ENCODE assay signal across 13 cellular contexts in the genomic region with DNA sequence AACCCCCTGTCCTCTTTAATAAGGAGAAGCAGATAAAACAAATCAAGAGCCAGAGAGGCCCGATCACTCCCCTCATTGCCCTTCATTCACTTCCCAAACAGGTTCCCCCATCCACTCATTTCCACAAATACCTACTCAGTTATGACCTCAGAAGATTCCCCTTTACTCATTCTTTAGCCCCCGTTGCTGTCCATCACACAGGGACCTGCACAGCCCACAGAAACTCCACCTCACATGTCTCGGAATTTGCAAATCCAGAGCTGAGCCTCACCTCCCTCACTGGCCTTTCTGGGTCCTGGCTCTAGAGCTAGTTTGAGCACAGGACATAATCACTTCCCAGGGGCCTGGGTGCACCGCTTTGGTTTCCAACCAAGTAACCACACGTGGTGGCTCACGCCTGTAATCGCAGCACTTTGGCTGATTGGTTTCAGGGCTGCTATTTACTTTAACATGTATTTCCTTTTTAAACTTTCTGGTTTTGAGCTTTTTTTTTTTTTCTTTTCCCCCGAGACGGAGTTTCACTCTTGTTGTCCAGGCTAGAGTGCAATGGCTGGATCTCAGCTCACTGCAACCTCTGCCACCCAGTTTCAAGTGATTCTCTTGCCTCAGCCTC. TPM values are rescaled to one million over a fixed set of nuclear protein-coding genes. Genes with fewer than 3 reads are reported as not detected.
DNase-seq lines count a peak whose midpoint lies in the region; ATAC-seq, FAIRE-seq and TF ChIP-seq lines count a peak whose summit lies in the region.
"Had no signal": no experiment of that assay in that cellular context is flagged by ENCODE, and none has a peak within 500 bp of the region (broad histone marks: within the 10 kb centered on the region; RNA-seq: fewer than 3 reads in every experiment).

No MANE protein-coding gene starts in this region.

- CTCF ChIA-PET in CD8-positive, alpha-beta memory T cell (lab: Charles Lee): interaction anchor here (2.2 kb wide), 1 partner anchor 8 kb away, joined by 8 read pairs; no protein-coding TSS in a partner anchor
- CTCF ChIA-PET in GM12878 (lab: Yijun Ruan, JAX): interaction anchor here (0.5 to 2.1 kb wide), 5 partner anchors 8 to 229 kb away, joined by 3 to 7 read pairs (median 4); no protein-coding TSS in a partner anchor

- SMC1A ChIA-PET in GM12878 (lab: Charles Lee; ENCODE audit: uncharacterized antibody, unreplicated experiment): interaction anchor here (1.0 to 2.3 kb wide), 11 partner anchors 9 to 107 kb away, joined by 3 to 20 read pairs (median 5); a partner anchor contains a TSS

- no peaks in the 10 kb centered on the region for H3K36me3 ChIP-seq in CD8-positive, alpha-beta memory T cell (ENCODE audit: insufficient read depth, low read length)
- peaks cover 0 to 9% of the 10 kb centered on the region in 2 experiments; a peak in 3 of 4 replicates for H3K36me3 ChIP-seq in GM12878 (ENCODE audit: control insufficient read depth in 2 of 2, insufficient read depth in 2 of 2, low read length in 1 of 2)
- H3K36me3 ChIP-seq in upper lobe of left lung: peaks cover 0 to 18% (median 12%) of the 10 kb centered on the region in 4 donors

- no peaks in the 10 kb centered on the region for H3K9me3 Mint-ChIP-seq in CD8-positive, alpha-beta memory T cell

- H3K9ac ChIP-seq in GM12878 (ENCODE audit: control insufficient read depth, insufficient read depth, low read length): no peak overlapping the region

- POLR2A ChIA-PET in CD8-positive, alpha-beta memory T cell (lab: Charles Lee): interaction anchor here (1.6 kb wide), 1 partner anchor 17 kb away, joined by 4 read pairs; no protein-coding TSS in a partner anchor
- POLR2A ChIA-PET in GM12878 (lab: Charles Lee): interaction anchor here (1.3 kb wide), 1 partner anchor 34 kb away, joined by 9 read pairs; no protein-coding TSS in a partner anchor

- TF ChIP-seq EP300 in GM12878 (IDR thresholded peaks at IDR 0.05; ENCODE audit: borderline replicate concordance in 1 of 2, control insufficient read depth in 1 of 2, low read depth in 2 of 2, low read length in 2 of 2) (no peak), upper lobe of left lung (IDR thresholded peaks at IDR 0.05) (no peak)

- no peak for TF ChIP-seq POLR2A in GM12878 (IDR thresholded peaks at IDR 0.05; ENCODE audit: low read depth, low read length)
- TF ChIP-seq POLR2A in upper lobe of left lung (IDR thresholded peaks at IDR 0.05): no peak

- intact Hi-C loops in GM12878 (cut with micrococcal nuclease; ENCODE audit: unreplicated experiment): no loop called here

- TF ChIP-seq RAD21 in GM12878 (IDR thresholded peaks at IDR 0.05; ENCODE audit: insufficient read depth, low read depth, low read length): no peak

- peak overlapping the region; percentile 4 to 95 (median 82) for H3K27ac Mint-ChIP-seq in CD8-positive, alpha-beta memory T cell

- 0% methylated on average over 9 of the region's 9 CpGs for WGBS in GM12878 (ENCODE audit: insufficient coverage, insufficient replicate concordance, low lambda C conversion rate, missing lambda C conversion rate)
- WGBS in upper lobe of left lung, 2 donors: 73 to 80% methylated on average over 9 of the region's 9 CpGs

- peaks cover 80% of the 10 kb centered on the region for H3K79me2 ChIP-seq in GM12878 (ENCODE audit: control insufficient read depth, insufficient read depth, low read length)

- H3K9me3 ChIP-seq in CD8-positive, alpha-beta memory T cell (ENCODE audit: low read length): no peaks in the 10 kb centered on the region
- H3K9me3 ChIP-seq in GM12878 (replicated peaks; ENCODE audit: control insufficient read depth, insufficient read depth, low read length) (no peaks in the 10 kb centered on the region), upper lobe of left lung (no peaks in the 10 kb centered on the region)
- H3K9me3 ChIP-seq: right atrium auricular region had no signal

- ATAC-seq in GM19351 (IDR thresholded peaks at IDR 0.05; ENCODE audit: unreplicated experiment): peak; percentile 91
- peak; percentile 64 for ATAC-seq in HG03103 (IDR thresholded peaks at IDR 0.05; ENCODE audit: low read depth, unreplicated experiment)
- ATAC-seq in GM12878: peak; percentile 93
- no peak for ATAC-seq in upper lobe of left lung (ENCODE audit: low FRiP score in 2 of 2)
- ATAC-seq: activated CD4-positive, CD25-positive, alpha-beta regulatory T cell treated with anti-CD3 and anti-CD28 coated beads, Interleukin-2, amount 50 U/mL, for 24 hours had no signal

- no peak overlapping the region for H3K27ac ChIP-seq in CD8-positive, alpha-beta memory T cell (ENCODE audit: low read depth, low read length)
- peak overlapping the region; percentile 20; the same call in 1 of the 2 replicates for H3K27ac ChIP-seq in GM12878 (ENCODE audit: control insufficient read depth, insufficient read depth)
- H3K27ac ChIP-seq in upper lobe of left lung: no peak overlapping the region
- H3K27ac ChIP-seq: dorsolateral prefrontal cortex had no signal

- in situ Hi-C loops in GM12878 (cut with MboI): no loop called here

- peaks cover 7% of the 10 kb centered on the region; the same call in 1 of the 2 replicates for H4K20me1 ChIP-seq in GM12878 (ENCODE audit: control insufficient read depth, insufficient read depth)

- no peaks in the 10 kb centered on the region for H3K27me3 ChIP-seq in CD8-positive, alpha-beta memory T cell (ENCODE audit: insufficient read depth, low read length, poor library complexity, severe bottlenecking)
- H3K27me3 ChIP-seq in GM12878 (replicated peaks in 1 of 2; ENCODE audit: control insufficient read depth in 2 of 2, insufficient read depth in 2 of 2, low read length in 1 of 2) (no peaks in the 10 kb centered on the region), upper lobe of left lung (no peaks in the 10 kb centered on the region)
- H3K27me3 ChIP-seq: dorsolateral prefrontal cortex, right atrium auricular region had no signal

- no peak overlapping the region for H2AFZ ChIP-seq in GM12878 (ENCODE audit: control insufficient read depth, low read depth, low read length)

- peak overlapping the region in 6 of 7 donors; percentile 35 to 82 (median 53) for H3K4me3 Mint-ChIP-seq in CD8-positive, alpha-beta memory T cell

- RAD21 ChIA-PET in GM12878 (lab: Charles Lee; ENCODE audit: unreplicated experiment): interaction anchor here (1.2 to 2.2 kb wide), 4 partner anchors 14 to 56 kb away, joined by 5 to 15 read pairs (median 8); no protein-coding TSS in a partner anchor

- no peak for TF ChIP-seq CTCF in GM12878 (IDR thresholded peaks at IDR 0.05 in 2 of 3, conservative IDR thresholded peaks at IDR 0.05 in 1 of 3; ENCODE audit: control insufficient read depth in 2 of 3, extremely low read depth in 1 of 3, insufficient read depth in 1 of 3, low read depth in 3 of 3, low read length in 3 of 3)
- TF ChIP-seq CTCF in upper lobe of left lung (IDR thresholded peaks at IDR 0.05): no peak

- BruUV-seq in GM12878 (replicated peaks; lab: Mats Ljungman, UMichigan): no TSS peak

- peak in 3 of 5 donors; percentile 11 to 51 (median 14) for DNase-seq in CD8-positive, alpha-beta memory T cell
- DNase-seq in GM12878 (ENCODE audit: low read depth, low spot score) (peak; percentile 51), NCI-H82 (lab: John Stamatoyannopoulos, UW) (no peak), hypothalamus (lab: John Stamatoyannopoulos, UW) (no peak), upper lobe of left lung (no peak), HUDEP-2 (lab: John Stamatoyannopoulos, UW; ENCODE audit: unreplicated experiment in 76 of 76) (no peak)
- DNase-seq: islet precursor cell, substantia nigra had no signal

- H3K36me3 Mint-ChIP-seq in CD8-positive, alpha-beta memory T cell: peaks cover 0 to 38% (median 8%) of the 10 kb centered on the region in 3 donors

- FAIRE-seq in GM12878 (lab: Jason Lieb, UNC): no peak

- H3K4me2 ChIP-seq in GM12878 (ENCODE audit: control insufficient read depth, insufficient read depth): peak overlapping the region; percentile 10

- H3K4me1 ChIP-seq in CD8-positive, alpha-beta memory T cell (ENCODE audit: insufficient read depth, low read length): peaks cover 44% of the 10 kb centered on the region
- H3K4me1 ChIP-seq in GM12878 (ENCODE audit: control insufficient read depth, insufficient read depth, low read length) (peaks cover 19% of the 10 kb centered on the region), upper lobe of left lung (peaks cover 15 to 39% (median 33%) of the 10 kb centered on the region in 4 donors)

- peaks cover 70 to 85% (median 76%) of the 10 kb centered on the region in 3 donors for H3K4me1 Mint-ChIP-seq in CD8-positive, alpha-beta memory T cell

- no peak overlapping the region for H3K4me3 ChIP-seq in CD8-positive, alpha-beta memory T cell (ENCODE audit: low read length)
- peak overlapping the region; percentile 28; the same call in 1 of the 2 replicates for H3K4me3 ChIP-seq in GM12878
- no peak overlapping the region for H3K4me3 ChIP-seq in upper lobe of left lung
- H3K4me3 ChIP-seq: dorsolateral prefrontal cortex, right atrium auricular region had no signal

- H3K27me3 Mint-ChIP-seq in CD8-positive, alpha-beta memory T cell: no peaks in the 10 kb centered on the region

RNA-seq across cellular contexts. Expression of a gene that starts 17.8 kb away (rescaled TPM):
- total RNA-seq in CD8-positive, alpha-beta memory T cell: 100 to 1,000 TPM; 171 to 179 TPM
- 468 TPM for polyA plus RNA-seq in CD8-positive, alpha-beta memory T cell
- 109 and 116 TPM in 2 replicates for total RNA-seq in GM12878 (2013; cell fraction: nucleolus; rRNA removed)
- total RNA-seq in GM12878 (2014; rRNA removed) (138 and 143 TPM in 2 replicates), GM12878 (2014; rRNA removed; fragmentation: Illumina TruSeq; extraction: Trizol) (145 and 150 TPM in 2 replicates), GM12878 (2021) (152 and 163 TPM in 2 replicates), upper lobe of left lung (100 to 1,000 TPM in 4 of 6 donors, 10 to 100 TPM in 2; 58.7 to 317 (median 198) TPM)
- 386 TPM for polyA plus RNA-seq in GM12878 (2011; ENCODE audit: low read depth)
- polyA plus RNA-seq in GM12878 (2011; rRNA removed) (448 and 499 TPM in 2 replicates), GM12878 (2014; fragmentation: Illumina TruSeq; extraction: Trizol) (219 and 238 TPM in 2 replicates), GM12878 (2014; fragmentation: Nextera tagmentation; extraction: Ambion mirVana) (100 to 1,000 TPM; 627 to 787 TPM), GM12878 (2014; rRNA removed) (149 and 178 TPM in 2 replicates), GM12878 (2016; fragmentation: Nextera tagmentation; extraction: Ambion mirVana) (100 to 1,000 TPM; 393 to 410 TPM)
- polyA plus RNA-seq in GM12878 (2011; cell fraction: cytosol; rRNA removed): 209 and 232 TPM in 2 replicates
- 138 and 238 TPM in 2 replicates for polyA plus RNA-seq in GM12878 (2011; cell fraction: nucleus; rRNA removed)
- 225 and 685 TPM in 2 replicates for polyA plus RNA-seq in GM12878 (2012)
- polyA minus RNA-seq in GM12878 (2011; rRNA and poly(A)+ RNA removed): 185 and 211 TPM in 2 replicates
- polyA minus RNA-seq in GM12878 (2011; cell fraction: cytosol; rRNA and poly(A)+ RNA removed): 41.8 and 51.5 TPM in 2 replicates
- polyA minus RNA-seq in GM12878 (2011; cell fraction: nucleus; rRNA and poly(A)+ RNA removed): 30.3 and 51.4 TPM in 2 replicates

RNA-seq across cellular contexts. Expression of a gene that starts 42.1 kb away (rescaled TPM):
- 10 to 100 TPM; 91.9 to 92.3 TPM for total RNA-seq in CD8-positive, alpha-beta memory T cell
- 35.6 TPM for polyA plus RNA-seq in CD8-positive, alpha-beta memory T cell
- total RNA-seq in GM12878 (2013; cell fraction: nucleolus; rRNA removed): 3.8 and 5.7 TPM in 2 replicates
- 61.5 and 64.4 TPM in 2 replicates for total RNA-seq in GM12878 (2014; rRNA removed)
- total RNA-seq in GM12878 (2014; rRNA removed; fragmentation: Illumina TruSeq; extraction: Trizol): 89.2 and 92.8 TPM in 2 replicates
- 61.1 and 67.2 TPM in 2 replicates for total RNA-seq in GM12878 (2021)
- polyA plus RNA-seq in GM12878 (2011; ENCODE audit: low read depth): 96.8 TPM
- 121 and 139 TPM in 2 replicates for polyA plus RNA-seq in GM12878 (2011; rRNA removed)
- 83.6 and 127 TPM in 2 replicates for polyA plus RNA-seq in GM12878 (2011; cell fraction: cytosol; rRNA removed)
- 62.9 and 70.5 TPM in 2 replicates for polyA plus RNA-seq in GM12878 (2011; cell fraction: nucleus; rRNA removed)
- 56.1 and 57.3 TPM in 2 replicates for polyA plus RNA-seq in GM12878 (2012)
- 76.4 and 93.7 TPM in 2 replicates for polyA plus RNA-seq in GM12878 (2014; fragmentation: Illumina TruSeq; extraction: Trizol)
- 100 to 1,000 TPM; 326 to 331 TPM for polyA plus RNA-seq in GM12878 (2014; fragmentation: Nextera tagmentation; extraction: Ambion mirVana)
- polyA plus RNA-seq in GM12878 (2014; rRNA removed): 83.3 and 97.2 TPM in 2 replicates
- 100 to 1,000 TPM; 183 TPM for polyA plus RNA-seq in GM12878 (2016; fragmentation: Nextera tagmentation; extraction: Ambion mirVana)
- 40.9 and 57.4 TPM in 2 replicates for polyA minus RNA-seq in GM12878 (2011; rRNA and poly(A)+ RNA removed)
- 11.9 and 21.1 TPM in 2 replicates for polyA minus RNA-seq in GM12878 (2011; cell fraction: cytosol; rRNA and poly(A)+ RNA removed)
- 7.1 and 13.2 TPM in 2 replicates for polyA minus RNA-seq in GM12878 (2011; cell fraction: nucleus; rRNA and poly(A)+ RNA removed)
- total RNA-seq in upper lobe of left lung: 10 to 100 TPM; 10.5 to 31.0 (median 23.9) TPM

RNA-seq across cellular contexts. Expression of a gene that starts 54.8 kb away (rescaled TPM):
- 10 to 100 TPM; 14.3 to 14.9 TPM for total RNA-seq in CD8-positive, alpha-beta memory T cell
- polyA plus RNA-seq in CD8-positive, alpha-beta memory T cell: 61.0 TPM
- total RNA-seq in GM12878 (2013; cell fraction: nucleolus; rRNA removed): 62.7 and 66.4 TPM in 2 replicates
- total RNA-seq in GM12878 (2014; rRNA removed): 6.0 and 9.0 TPM in 2 replicates
- total RNA-seq in GM12878 (2014; rRNA removed; fragmentation: Illumina TruSeq; extraction: Trizol): 6.5 and 6.6 TPM in 2 replicates
- 6.4 and 7.6 TPM in 2 replicates for total RNA-seq in GM12878 (2021)
- polyA plus RNA-seq in GM12878 (2011; ENCODE audit: low read depth): 6.3 TPM
- 12.7 and 18.9 TPM in 2 replicates for polyA plus RNA-seq in GM12878 (2011; rRNA removed)
- 5.2 and 6.7 TPM in 2 replicates for polyA plus RNA-seq in GM12878 (2011; cell fraction: cytosol; rRNA removed)
- polyA plus RNA-seq in GM12878 (2011; cell fraction: nucleus; rRNA removed): 8.6 and 16.8 TPM in 2 replicates
- 9.2 and 10.2 TPM in 2 replicates for polyA plus RNA-seq in GM12878 (2012)
- polyA plus RNA-seq in GM12878 (2014; fragmentation: Illumina TruSeq; extraction: Trizol): 4.7 and 5.0 TPM in 2 replicates
- polyA plus RNA-seq in GM12878 (2014; fragmentation: Nextera tagmentation; extraction: Ambion mirVana): 1 to 10 TPM; 1.2 to 1.4 TPM
- 3.2 and 5.7 TPM in 2 replicates for polyA plus RNA-seq in GM12878 (2014; rRNA removed)
- polyA plus RNA-seq in GM12878 (2016; fragmentation: Nextera tagmentation; extraction: Ambion mirVana): 1 to 10 TPM; 1.6 TPM
- 23.6 and 24.2 TPM in 2 replicates for polyA minus RNA-seq in GM12878 (2011; rRNA and poly(A)+ RNA removed)
- 5.9 and 9.1 TPM in 2 replicates for polyA minus RNA-seq in GM12878 (2011; cell fraction: cytosol; rRNA and poly(A)+ RNA removed)
- polyA minus RNA-seq in GM12878 (2011; cell fraction: nucleus; rRNA and poly(A)+ RNA removed): 18.9 and 20.0 TPM in 2 replicates
- 10 to 100 TPM; 22.0 to 65.0 (median 38.0) TPM for total RNA-seq in upper lobe of left lung

Comparison
In these comparisons a context has a peak if more than half of its experiments do, and no peak if none do; other contexts are left out.
1. DNase-seq: peak in CD8-positive, alpha-beta memory T cell (3 of 5) and GM12878 (single experiment); none in NCI-H82 (single experiment), hypothalamus (0 of 51), upper lobe of left lung (0 of 2) and HUDEP-2 (0 of 76).
2. ATAC-seq: peak in GM19351 (single experiment), HG03103 (single experiment) and GM12878 (single experiment); none in upper lobe of left lung (0 of 2).